In the genomic region with DNA sequence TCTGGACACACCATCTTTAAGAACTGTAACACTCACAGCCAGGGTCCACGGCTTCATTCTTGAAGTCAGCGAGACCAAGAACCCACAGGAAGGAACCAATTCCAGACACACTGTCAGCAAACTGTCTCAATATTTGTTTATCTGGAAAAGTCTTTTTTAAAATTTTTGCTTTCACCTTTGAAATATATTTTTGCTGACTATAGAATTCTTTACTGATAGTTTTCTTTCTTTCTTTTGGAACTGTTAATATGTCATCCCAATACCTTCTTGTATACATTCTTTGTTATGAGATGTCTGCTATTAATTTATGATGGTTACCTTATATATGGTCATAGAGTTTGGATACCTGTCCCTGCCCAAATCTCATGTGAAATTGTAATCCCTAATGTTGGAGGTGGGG, we compare ENCODE assay signal across 8 cellular contexts.
"Had no signal": no experiment of that assay in that cellular context is flagged by ENCODE, and none has a peak within 500 bp of the region (broad histone marks: within the 10 kb centered on the region; RNA-seq: fewer than 3 reads in every experiment).

No MANE protein-coding gene starts in this region.

- H3K36me3 ChIP-seq: HAP-1 had no signal

- H3K4me1 ChIP-seq: HAP-1 had no signal

- H3K27ac ChIP-seq: GM23248, HL-60 had no signal

- H3K9me3 ChIP-seq: HAP-1 had no signal

- H2AFZ ChIP-seq: GM23248 had no signal

- H3K4me3 ChIP-seq: GM23248, HAP-1 had no signal

- H3K9ac ChIP-seq: GM23248 had no signal

- ATAC-seq: HCT116 had no signal

- DNase-seq: GM23248, GOT3, H7, HFFc6, KG1 had no signal
